In genomic region chr11:23536907-23537306, GRCh38 we compare ENCODE assay signal across 27 cellular contexts.
"Had no signal": no experiment of that assay in that cellular context is flagged by ENCODE, and none has a peak within 500 bp of the region (broad histone marks: within the 10 kb centered on the region; RNA-seq: fewer than 3 reads in every experiment).

No MANE protein-coding gene starts in this region.

- DNase-seq: activated CD4-positive, alpha-beta memory T cell treated with anti-CD3 and anti-CD28 coated beads for 36 hours; activated CD4-positive, alpha-beta T cell treated with anti-CD3 and anti-CD28 coated beads for 36 hours; activated CD4-positive, alpha-beta T cell treated with anti-CD3 and anti-CD28 coated beads, Interleukin-2, amount 10 ng/mL, durations not matched to agents 24 days and 14 days; activated CD4-positive, CD25-positive, alpha-beta regulatory T cell; activated CD4-positive, CD25-positive, alpha-beta regulatory T cell treated with anti-CD3 and anti-CD28 coated beads, Interleukin-2, amount 50 U/mL, for 72 hours; activated CD8-positive, alpha-beta memory T cell treated with anti-CD3 and anti-CD28 coated beads, Interleukin-2, amount 10 ng/mL, durations not matched to agents 7 days and 5 days; activated CD8-positive, alpha-beta memory T cell treated with anti-CD3 and anti-CD28 coated beads, Interleukin-2, amount 50 U/mL, for 4 hours; activated CD8-positive, alpha-beta T cell treated with anti-CD3 and anti-CD28 coated beads, Interleukin-2, amount 10 ng/mL, durations not matched to agents 7 days and 5 days; activated effector memory CD4-positive, alpha-beta T cell treated with anti-CD3 and anti-CD28 coated beads, Interleukin-2, amount 50 U/mL, for 16 hours; activated naive CD4-positive, alpha-beta T cell treated with anti-CD3 and anti-CD28 coated beads for 36 hours; activated naive CD8-positive, alpha-beta T cell treated with anti-CD3 and anti-CD28 coated beads for 36 hours; activated naive CD8-positive, alpha-beta T cell treated with anti-CD3 and anti-CD28 coated beads, Interleukin-2, amount 50 U/mL, for 24 hours; activated T-cell treated with anti-CD3 and anti-CD28 coated beads, Interleukin-2, amount 50 U/mL, for 1 hour; activated T-cell treated with anti-CD3 and anti-CD28 coated beads, Interleukin-2, amount 50 U/mL, for 48 hours; adrenal gland; amygdala; aorta; body of pancreas; caudate nucleus; cortex of kidney; dermis blood vessel endothelial cell; effector CD4-positive, alpha-beta T cell; esophagus squamous epithelium; foreskin melanocyte; head of caudate nucleus; hippocampal formation had no signal

- H3K27ac ChIP-seq: adrenal gland, body of pancreas, epithelial cell of prostate, esophagus squamous epithelium had no signal

- H3K27me3 ChIP-seq: adrenal gland, body of pancreas, esophagus squamous epithelium had no signal

- ATAC-seq: activated CD4-positive, alpha-beta T cell treated with anti-CD3 and anti-CD28 coated beads for 36 hours; activated CD8-positive, alpha-beta memory T cell treated with anti-CD3 and anti-CD28 coated beads, Interleukin-2, amount 10 ng/mL, durations not matched to agents 7 days and 5 days; activated CD8-positive, alpha-beta T cell treated with anti-CD3 and anti-CD28 coated beads, Interleukin-2, amount 10 ng/mL, durations not matched to agents 7 days and 5 days; activated naive CD8-positive, alpha-beta T cell treated with anti-CD3 and anti-CD28 coated beads, Interleukin-2, amount 50 U/mL, for 24 hours; body of pancreas had no signal

- H3K4me1 ChIP-seq: adrenal gland, body of pancreas, esophagus squamous epithelium had no signal

- H3K9me3 ChIP-seq: adrenal gland, body of pancreas, esophagus squamous epithelium had no signal

- H3K36me3 ChIP-seq: adrenal gland, esophagus squamous epithelium had no signal

- H3K4me3 ChIP-seq: adrenal gland, body of pancreas, esophagus squamous epithelium had no signal
